In the genomic region with DNA sequence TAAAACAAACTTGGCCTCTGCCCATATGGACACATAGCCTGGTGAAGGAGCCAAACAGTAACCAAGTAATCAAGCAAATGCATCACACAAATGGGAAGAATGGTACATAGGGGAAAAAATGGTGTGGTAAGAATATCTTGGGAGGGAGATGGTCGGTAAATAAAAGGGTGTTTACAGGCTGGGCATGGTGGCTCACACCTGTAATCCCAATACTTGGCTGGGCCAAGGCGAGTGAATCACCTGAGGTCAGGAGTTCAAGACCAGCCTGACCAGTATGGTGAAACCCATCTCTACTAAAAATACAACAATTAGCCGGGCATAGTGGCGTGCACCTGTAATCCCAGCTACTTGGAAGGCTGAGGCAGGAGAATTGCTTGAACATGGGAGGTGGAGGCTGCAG, we compare ENCODE assay signal across 8 cellular contexts. TPM values are rescaled to one million over a fixed set of nuclear protein-coding genes. Genes with fewer than 3 reads are reported as not detected.
"Had no signal": no experiment of that assay in that cellular context is flagged by ENCODE, and none has a peak within 500 bp of the region (broad histone marks: within the 10 kb centered on the region; RNA-seq: fewer than 3 reads in every experiment).

No MANE protein-coding gene starts in this region.

RNA-seq across cellular contexts. Expression of gene CCIN, which starts 9.7 kb away (rescaled TPM):
- total RNA-seq: activated CD8-positive, alpha-beta T cell treated with anti-CD3 and anti-CD28 coated beads for 36 hours; activated T-cell treated with anti-CD3 and anti-CD28 coated beads, Interleukin-2, amount 50 U/mL, for 4 hours; activated T-helper 2 cell treated with anti-CD3 and anti-CD28 coated beads, Interferon-gamma antibody, Interleukin-2, Interleukin-4, amounts not matched to agents 10 μg/mL and 5 μg/mL and 100 μg/mL, durations not matched to agents 14 hours and 24 hours and 36 hours; body of pancreas; foreskin keratinocyte; left cardiac atrium; liver; progenitor cell of endocrine pancreas had no signal
- polyA plus RNA-seq: liver had no signal
